8 cellular contexts compared by ENCODE assay signal in genomic region chr19:4369888-4370260, GRCh38. TPM values are rescaled to one million over a fixed set of nuclear protein-coding genes. Genes with fewer than 3 reads are reported as not detected.
A peak's percentile ranks its signal among the peaks of the same experiment; 100 is the strongest.
DNase-seq lines count a peak whose midpoint lies in the region; ATAC-seq, FAIRE-seq and TF ChIP-seq lines count a peak whose summit lies in the region.

No MANE protein-coding gene starts in this region.

- H3K9me3 Mint-ChIP-seq in CD4-positive, CD25-positive, alpha-beta regulatory T cell, result no peaks in the 10 kb centered on the region
- H3K9me3 Mint-ChIP-seq in natural killer cell treated with Interleukin-12 subunit alpha and Interleukin-12 subunit beta and Interleukin-15 and Interleukin-18, amount 100 ng/mL, for 72 hours, result no peaks in the 10 kb centered on the region

- peak; percentile 73 to 76 for ATAC-seq in CD4-positive, CD25-positive, alpha-beta regulatory T cell (ENCODE audit: low read depth in 2 of 2)
- peak; percentile 23 for ATAC-seq in GM21423 (IDR thresholded peaks at IDR 0.05; ENCODE audit: unreplicated experiment)
- ATAC-seq in natural killer cell treated with Interleukin-12 subunit alpha and Interleukin-12 subunit beta and Interleukin-15 and Interleukin-18, amount 100 ng/mL, for 72 hours, result peak; percentile 90

- peaks cover 0 to 55% (median 17%) of the 10 kb centered on the region in 4 donors for H3K4me1 Mint-ChIP-seq in CD4-positive, CD25-positive, alpha-beta regulatory T cell
- H3K4me1 Mint-ChIP-seq in natural killer cell treated with Interleukin-12 subunit alpha and Interleukin-12 subunit beta and Interleukin-15 and Interleukin-18, amount 100 ng/mL, for 72 hours (ENCODE audit: low read depth in 2 of 2), result peaks cover 30 to 35% of the 10 kb centered on the region in 2 donors

- peak overlapping the region; percentile 84 to 98 (median 94) for H3K27ac Mint-ChIP-seq in CD4-positive, CD25-positive, alpha-beta regulatory T cell
- H3K27ac Mint-ChIP-seq in natural killer cell treated with Interleukin-12 subunit alpha and Interleukin-12 subunit beta and Interleukin-15 and Interleukin-18, amount 100 ng/mL, for 72 hours, result peak overlapping the region; percentile 93

- no peaks in the 10 kb centered on the region for H3K36me3 Mint-ChIP-seq in CD4-positive, CD25-positive, alpha-beta regulatory T cell
- H3K36me3 Mint-ChIP-seq in natural killer cell treated with Interleukin-12 subunit alpha and Interleukin-12 subunit beta and Interleukin-15 and Interleukin-18, amount 100 ng/mL, for 72 hours, result no peaks in the 10 kb centered on the region

- peak; percentile 59 for TF ChIP-seq CTCF in epithelial cell of esophagus (IDR thresholded peaks at IDR 0.05; ENCODE audit: insufficient read depth, low read depth, low read length, missing control alignments)

- no peaks in the 10 kb centered on the region for H3K9me3 ChIP-seq in CD4-positive, CD25-positive, alpha-beta regulatory T cell (ENCODE audit: control insufficient read depth in 2 of 2, low read length in 2 of 2)

- peak overlapping the region; percentile 44 for H3K4me3 ChIP-seq in CD4-positive, CD25-positive, alpha-beta regulatory T cell (ENCODE audit: low read depth, low read length)
- peak overlapping the region; percentile 31 for H3K4me3 ChIP-seq in epithelial cell of esophagus (ENCODE audit: low read length)

- FAIRE-seq in HTR-8/SVneo (lab: Jason Lieb, UNC), result no peak

- peak; percentile 48 to 87 (median 69) for DNase-seq in CD4-positive, CD25-positive, alpha-beta regulatory T cell
- peak; percentile 52 for DNase-seq in NCI-H1694 (lab: John Stamatoyannopoulos, UW)
- DNase-seq in activated CD8-positive, alpha-beta memory T cell treated with anti-CD3 and anti-CD28 coated beads, Interleukin-2, amount 50 U/mL, for 24 hours (ENCODE audit: extremely low read depth), result peak; percentile 36
- peak; percentile 83 for DNase-seq in epithelial cell of esophagus (ENCODE audit: low read depth)
- DNase-seq in natural killer cell treated with Interleukin-12 subunit alpha and Interleukin-12 subunit beta and Interleukin-15 and Interleukin-18, amount 100 ng/mL, for 72 hours (ENCODE audit: low spot score), result peak; percentile 91
- DNase-seq in stimulated activated naive CD4-positive, alpha-beta T cell treated with Interleukin-2 at 50 U/mL for 16 hours (lab: John Stamatoyannopoulos, UW), result peak; percentile 74
- no peak for DNase-seq in HTR-8/SVneo (ENCODE audit: insufficient read length, low spot score)

- H3K4me1 ChIP-seq in CD4-positive, CD25-positive, alpha-beta regulatory T cell (ENCODE audit: control insufficient read depth, insufficient read depth, low read length, poor library complexity, severe bottlenecking), result peaks cover 52% of the 10 kb centered on the region

- H3K27me3 ChIP-seq in CD4-positive, CD25-positive, alpha-beta regulatory T cell (ENCODE audit: control insufficient read depth, insufficient read depth, low read length), result no peaks in the 10 kb centered on the region

- H3K27ac ChIP-seq in CD4-positive, CD25-positive, alpha-beta regulatory T cell (ENCODE audit: insufficient read depth, low read length, poor library complexity, severe bottlenecking), result peak overlapping the region; percentile 86

- H3K4me3 Mint-ChIP-seq in CD4-positive, CD25-positive, alpha-beta regulatory T cell, result peak overlapping the region; percentile 89 to 96 (median 96)
- H3K4me3 Mint-ChIP-seq in natural killer cell treated with Interleukin-12 subunit alpha and Interleukin-12 subunit beta and Interleukin-15 and Interleukin-18, amount 100 ng/mL, for 72 hours, result peak overlapping the region; percentile 78

- peaks cover 15% of the 10 kb centered on the region for H3K36me3 ChIP-seq in CD4-positive, CD25-positive, alpha-beta regulatory T cell (ENCODE audit: control insufficient read depth, insufficient read depth, low read length)

- H3K27me3 Mint-ChIP-seq in CD4-positive, CD25-positive, alpha-beta regulatory T cell, result no peaks in the 10 kb centered on the region
- H3K27me3 Mint-ChIP-seq in natural killer cell treated with Interleukin-12 subunit alpha and Interleukin-12 subunit beta and Interleukin-15 and Interleukin-18, amount 100 ng/mL, for 72 hours, result no peaks in the 10 kb centered on the region

RNA-seq across cellular contexts. Expression of gene MPND, which starts 26.5 kb away (rescaled TPM):
- 12.2 TPM for total RNA-seq in CD4-positive, CD25-positive, alpha-beta regulatory T cell
- 1 to 10 TPM; 4.9 to 7.2 (median 5.7) TPM for polyA plus RNA-seq in CD4-positive, CD25-positive, alpha-beta regulatory T cell
- total RNA-seq in natural killer cell treated with Interleukin-12 subunit alpha and Interleukin-12 subunit beta and Interleukin-15 and Interleukin-18, amount 100 ng/mL, for 72 hours, result 10 to 100 TPM; 28.3 to 73.5 TPM

RNA-seq across cellular contexts. Expression of gene SH3GL1, which starts 30.5 kb away (rescaled TPM):
- 54.0 TPM for total RNA-seq in CD4-positive, CD25-positive, alpha-beta regulatory T cell
- 10 to 100 TPM; 13.4 to 23.0 (median 17.6) TPM for polyA plus RNA-seq in CD4-positive, CD25-positive, alpha-beta regulatory T cell
- total RNA-seq in natural killer cell treated with Interleukin-12 subunit alpha and Interleukin-12 subunit beta and Interleukin-15 and Interleukin-18, amount 100 ng/mL, for 72 hours, result 10 to 100 TPM; 47.0 to 50.8 TPM

RNA-seq across cellular contexts. Expression of gene STAP2, which starts 31.2 kb away (rescaled TPM):
- total RNA-seq in CD4-positive, CD25-positive, alpha-beta regulatory T cell, result 2.2 TPM
- 1 to 10 TPM; 1.6 to 3.0 (median 2.4) TPM for polyA plus RNA-seq in CD4-positive, CD25-positive, alpha-beta regulatory T cell
- total RNA-seq in natural killer cell treated with Interleukin-12 subunit alpha and Interleukin-12 subunit beta and Interleukin-15 and Interleukin-18, amount 100 ng/mL, for 72 hours, result 10 to 100 TPM in 1 of 2 donors, 1 to 10 TPM in 1; 7.3 to 12.8 TPM

RNA-seq across cellular contexts. Expression of gene CHAF1A, which starts 32.6 kb away (rescaled TPM):
- total RNA-seq in CD4-positive, CD25-positive, alpha-beta regulatory T cell, result 28.9 TPM
- polyA plus RNA-seq in CD4-positive, CD25-positive, alpha-beta regulatory T cell, result 1 to 10 TPM; 2.6 to 5.5 (median 3.6) TPM
- 100 to 1,000 TPM in 1 of 2 donors, 10 to 100 TPM in 1; 54.6 to 125 TPM for total RNA-seq in natural killer cell treated with Interleukin-12 subunit alpha and Interleukin-12 subunit beta and Interleukin-15 and Interleukin-18, amount 100 ng/mL, for 72 hours

Comparison
In these comparisons a context has a peak if more than half of its experiments do, and no peak if none do; other contexts are left out.
1. ATAC-seq: peak in every context shown above with its lines; median percentile 90 in natural killer cell treated with Interleukin-12 subunit alpha and Interleukin-12 subunit beta and Interleukin-15 and Interleukin-18, amount 100 ng/mL, for 72 hours; 74 in CD4-positive, CD25-positive, alpha-beta regulatory T cell; 23 in GM21423.